Comparison of ENCODE assay signal across 14 cellular contexts in genomic region chr5:71836084-71836483, GRCh38.
DNase-seq lines count a peak whose midpoint lies in the region; ATAC-seq and TF ChIP-seq lines count a peak whose summit lies in the region.
"Had no signal": no experiment of that assay in that cellular context is flagged by ENCODE, and none has a peak within 500 bp of the region (broad histone marks: within the 10 kb centered on the region; RNA-seq: fewer than 3 reads in every experiment).

No MANE protein-coding gene starts in this region.

- DNase-seq in cardiac muscle cell (ENCODE audit: low read depth in 1 of 2, low spot score in 1 of 2) (peak in 1 of 2 donors; percentile 11), left cardiac atrium (no peak), SK-N-MC (ENCODE audit: low read depth, low spot score) (no peak), fibroblast of lung (ENCODE audit: low read depth in 2 of 2) (peak; percentile 12 to 19), type B pancreatic cell (ENCODE audit: extremely low spot score, unreplicated experiment) (no peak), NOMO-1 treated with DMSO at 0.1 percent for 48 hours (lab: John Stamatoyannopoulos, UW; ENCODE audit: unreplicated experiment) (no peak)
- DNase-seq in activated T-helper 1 cell treated with anti-CD3 and anti-CD28 coated beads, Interleukin-12 subunit alpha, Interleukin-12 subunit beta, Interleukin-2, Interleukin-4 antibody, amounts not matched to agents 30 ng/mL and 10 ng/mL and 1 ng/mL, durations not matched to agents 14 hours and 24 hours and 36 hours (ENCODE audit: low spot score), result no peak
- DNase-seq: activated CD4-positive, alpha-beta T cell treated with anti-CD3 and anti-CD28 coated beads for 4 hours; NCI-H510A treated with DMSO at 0.1 percent for 48 hours had no signal

- H2AFZ ChIP-seq in fibroblast of lung (ENCODE audit: low read length), result no peak overlapping the region
- H2AFZ ChIP-seq: parathyroid adenoma had no signal

- ATAC-seq in left cardiac atrium, result no peak
- ATAC-seq in HG03521 (IDR thresholded peaks at IDR 0.05; ENCODE audit: unreplicated experiment), result no peak
- ATAC-seq: stimulated activated memory B cell treated with anti-CD40 and anti-IgM and Interleukin-4, amounts not matched to agents 10 μg/mL and 1 μg/mL and 100 μg/mL, for 72 hours had no signal

- H3K27ac Mint-ChIP-seq in type B pancreatic cell, result no peak overlapping the region
- H3K27ac Mint-ChIP-seq in activated T-helper 1 cell treated with anti-CD3 and anti-CD28 coated beads, Interleukin-12 subunit alpha, Interleukin-12 subunit beta, Interleukin-2, Interleukin-4 antibody, amounts not matched to agents 30 ng/mL and 10 ng/mL and 1 ng/mL, durations not matched to agents 14 hours and 24 hours and 36 hours, result no peak overlapping the region
- H3K27ac Mint-ChIP-seq: activated T-helper 2 cell treated with anti-CD3 and anti-CD28 coated beads, Interferon-gamma antibody, Interleukin-2, Interleukin-4, amounts not matched to agents 10 μg/mL and 5 μg/mL and 100 μg/mL, durations not matched to agents 14 hours and 24 hours and 36 hours; stimulated activated memory B cell treated with anti-CD40 and anti-IgM and Interleukin-4, amounts not matched to agents 10 μg/mL and 1 μg/mL and 100 μg/mL, for 72 hours had no signal

- no peak overlapping the region for H3K4me3 Mint-ChIP-seq in type B pancreatic cell
- no peak overlapping the region for H3K4me3 Mint-ChIP-seq in activated T-helper 1 cell treated with anti-CD3 and anti-CD28 coated beads, Interleukin-12 subunit alpha, Interleukin-12 subunit beta, Interleukin-2, Interleukin-4 antibody, amounts not matched to agents 30 ng/mL and 10 ng/mL and 1 ng/mL, durations not matched to agents 14 hours and 24 hours and 36 hours
- H3K4me3 Mint-ChIP-seq: B cell; stimulated activated memory B cell treated with anti-CD40 and anti-IgM and Interleukin-4, amounts not matched to agents 10 μg/mL and 1 μg/mL and 100 μg/mL, for 72 hours had no signal

- no peak overlapping the region for H3K9ac ChIP-seq in SK-N-MC (ENCODE audit: insufficient read length)
- no peak overlapping the region for H3K9ac ChIP-seq in fibroblast of lung (ENCODE audit: insufficient read depth, low read length)
- H3K9ac ChIP-seq: parathyroid adenoma had no signal

- H3K27me3 ChIP-seq in cardiac muscle cell (no peaks in the 10 kb centered on the region), fibroblast of lung (ENCODE audit: control insufficient read depth, insufficient read depth, low read length) (peaks cover 6% of the 10 kb centered on the region)

- no peaks in the 10 kb centered on the region for H3K36me3 Mint-ChIP-seq in type B pancreatic cell
- no peaks in the 10 kb centered on the region for H3K36me3 Mint-ChIP-seq in activated T-helper 1 cell treated with anti-CD3 and anti-CD28 coated beads, Interleukin-12 subunit alpha, Interleukin-12 subunit beta, Interleukin-2, Interleukin-4 antibody, amounts not matched to agents 30 ng/mL and 10 ng/mL and 1 ng/mL, durations not matched to agents 14 hours and 24 hours and 36 hours (ENCODE audit: low read depth)
- H3K36me3 Mint-ChIP-seq: stimulated activated memory B cell treated with anti-CD40 and anti-IgM and Interleukin-4, amounts not matched to agents 10 μg/mL and 1 μg/mL and 100 μg/mL, for 72 hours had no signal

- no peaks in the 10 kb centered on the region for H3K36me3 ChIP-seq in cardiac muscle cell
- H3K36me3 ChIP-seq in SK-N-MC (ENCODE audit: insufficient read depth, low read length), result no peaks in the 10 kb centered on the region
- no peaks in the 10 kb centered on the region for H3K36me3 ChIP-seq in fibroblast of lung (ENCODE audit: control insufficient read depth, insufficient read depth, low read length)

- H4K20me1 ChIP-seq in fibroblast of lung (ENCODE audit: control insufficient read depth, extremely low read depth, insufficient read depth, low read length), result no peaks in the 10 kb centered on the region

- H3K4me3 ChIP-seq in cardiac muscle cell (no peak overlapping the region), SK-N-MC (peak overlapping the region; percentile 59), fibroblast of lung (replicated peaks in 1 of 4; ENCODE audit: control extremely low read depth in 1 of 4, insufficient read depth in 1 of 4, low read depth in 3 of 4, low read length in 4 of 4) (no peak overlapping the region)

- peaks cover 8% of the 10 kb centered on the region for H3K4me1 ChIP-seq in cardiac muscle cell (ENCODE audit: low read depth)
- peaks cover 3% of the 10 kb centered on the region for H3K4me1 ChIP-seq in fibroblast of lung (ENCODE audit: control insufficient read depth, extremely low read depth, insufficient read depth, low read length)
- H3K4me1 ChIP-seq: parathyroid adenoma had no signal

- no peak overlapping the region for H3K27ac ChIP-seq in cardiac muscle cell
- peak overlapping the region; percentile 62; the same call in 1 of the 2 replicates for H3K27ac ChIP-seq in SK-N-MC
- no peak overlapping the region for H3K27ac ChIP-seq in fibroblast of lung (ENCODE audit: insufficient read depth, low read length)
- H3K27ac ChIP-seq: parathyroid adenoma had no signal

- no peaks in the 10 kb centered on the region for H3K4me1 Mint-ChIP-seq in type B pancreatic cell (ENCODE audit: unreplicated experiment)
- no peaks in the 10 kb centered on the region for H3K4me1 Mint-ChIP-seq in activated T-helper 1 cell treated with anti-CD3 and anti-CD28 coated beads, Interleukin-12 subunit alpha, Interleukin-12 subunit beta, Interleukin-2, Interleukin-4 antibody, amounts not matched to agents 30 ng/mL and 10 ng/mL and 1 ng/mL, durations not matched to agents 14 hours and 24 hours and 36 hours (ENCODE audit: low read depth)
- H3K4me1 Mint-ChIP-seq: B cell; stimulated activated memory B cell treated with anti-CD40 and anti-IgM and Interleukin-4, amounts not matched to agents 10 μg/mL and 1 μg/mL and 100 μg/mL, for 72 hours had no signal

- H3K79me2 ChIP-seq in fibroblast of lung (ENCODE audit: control insufficient read depth, insufficient read depth, low read length), result no peaks in the 10 kb centered on the region
- H3K79me2 ChIP-seq: parathyroid adenoma had no signal

- peaks cover 5% of the 10 kb centered on the region for H3K9me3 Mint-ChIP-seq in type B pancreatic cell
- H3K9me3 Mint-ChIP-seq in activated T-helper 1 cell treated with anti-CD3 and anti-CD28 coated beads, Interleukin-12 subunit alpha, Interleukin-12 subunit beta, Interleukin-2, Interleukin-4 antibody, amounts not matched to agents 30 ng/mL and 10 ng/mL and 1 ng/mL, durations not matched to agents 14 hours and 24 hours and 36 hours, result no peaks in the 10 kb centered on the region
- H3K9me3 Mint-ChIP-seq: activated T-helper 2 cell treated with anti-CD3 and anti-CD28 coated beads, Interferon-gamma antibody, Interleukin-2, Interleukin-4, amounts not matched to agents 10 μg/mL and 5 μg/mL and 100 μg/mL, durations not matched to agents 14 hours and 24 hours and 36 hours; stimulated activated memory B cell treated with anti-CD40 and anti-IgM and Interleukin-4, amounts not matched to agents 10 μg/mL and 1 μg/mL and 100 μg/mL, for 72 hours had no signal

- TF ChIP-seq CTCF in cardiac muscle cell (IDR thresholded peaks at IDR 0.05; ENCODE audit: low read depth, low read length) (peak; percentile 35), fibroblast of lung (conservative IDR thresholded peaks at IDR 0.05 in 1 of 2, IDR thresholded peaks at IDR 0.05 in 1 of 2; ENCODE audit: low read depth in 1 of 2, low read length in 2 of 2) (peak in 1 of 2 donors; percentile 31), type B pancreatic cell (conservative IDR thresholded peaks at IDR 0.05) (peak; percentile 57)

- no peak overlapping the region for H3K4me2 ChIP-seq in fibroblast of lung (ENCODE audit: extremely low read depth, insufficient read depth, low read length)

- H3K9me3 ChIP-seq in cardiac muscle cell (ENCODE audit: low read depth) (no peaks in the 10 kb centered on the region), SK-N-MC (ENCODE audit: low read depth, low read length) (no peaks in the 10 kb centered on the region), fibroblast of lung (ENCODE audit: control insufficient read depth, insufficient read depth, low read depth, low read length) (no peaks in the 10 kb centered on the region)

- intact Hi-C loops in left cardiac atrium (cut with DNase I), result loop anchor here in 1 of 2 donors (10.0 kb wide), 1 partner anchor 49 kb away; no protein-coding TSS in a partner anchor
- intact Hi-C loops in activated T-helper 1 cell treated with anti-CD3 and anti-CD28 coated beads, Interleukin-12 subunit alpha, Interleukin-12 subunit beta, Interleukin-2, Interleukin-4 antibody, amounts not matched to agents 30 ng/mL and 10 ng/mL and 1 ng/mL, durations not matched to agents 14 hours and 24 hours and 36 hours (cut with micrococcal nuclease), result no loop called here

- peaks cover 4% of the 10 kb centered on the region for H3K27me3 Mint-ChIP-seq in type B pancreatic cell
- no peaks in the 10 kb centered on the region for H3K27me3 Mint-ChIP-seq in activated T-helper 1 cell treated with anti-CD3 and anti-CD28 coated beads, Interleukin-12 subunit alpha, Interleukin-12 subunit beta, Interleukin-2, Interleukin-4 antibody, amounts not matched to agents 30 ng/mL and 10 ng/mL and 1 ng/mL, durations not matched to agents 14 hours and 24 hours and 36 hours (ENCODE audit: insufficient read depth)
- H3K27me3 Mint-ChIP-seq: stimulated activated memory B cell treated with anti-CD40 and anti-IgM and Interleukin-4, amounts not matched to agents 10 μg/mL and 1 μg/mL and 100 μg/mL, for 72 hours had no signal

Comparison
In these comparisons a context has a peak if more than half of its experiments do, and no peak if none do; other contexts are left out.
1. DNase-seq: peak in fibroblast of lung (2 of 2); none in left cardiac atrium (single experiment), SK-N-MC (single experiment), type B pancreatic cell (single experiment), activated T-helper 1 cell treated with anti-CD3 and anti-CD28 coated beads, Interleukin-12 subunit alpha, Interleukin-12 subunit beta, Interleukin-2, Interleukin-4 antibody, amounts not matched to agents 30 ng/mL and 10 ng/mL and 1 ng/mL, durations not matched to agents 14 hours and 24 hours and 36 hours (single experiment) and NOMO-1 treated with DMSO at 0.1 percent for 48 hours (single experiment).